In the genomic region with DNA sequence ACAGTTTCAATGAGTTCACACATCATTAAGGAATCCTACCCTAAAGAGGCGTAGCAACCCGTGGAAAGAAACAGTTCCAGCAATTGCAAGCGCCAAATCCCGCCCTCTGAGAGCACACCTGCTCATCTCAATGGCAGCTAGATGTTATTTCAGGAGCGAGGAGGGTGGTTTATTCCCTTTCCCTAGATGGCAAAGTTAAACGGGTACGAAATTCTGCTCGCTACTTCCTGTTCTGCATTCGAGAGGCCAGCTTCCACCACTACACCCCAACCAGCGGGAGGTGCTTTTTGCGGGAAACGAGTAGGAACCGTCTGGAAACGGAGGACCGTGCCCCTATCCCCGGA, we compare ENCODE assay signal across 8 cellular contexts. TPM values are rescaled to one million over a fixed set of nuclear protein-coding genes. Genes with fewer than 3 reads are reported as not detected.
DNase-seq lines count a peak whose midpoint lies in the region; ATAC-seq and TF ChIP-seq lines count a peak whose summit lies in the region.

No MANE protein-coding gene starts in this region.

- H3K4me3 ChIP-seq in retinal pigment epithelial cell (ENCODE audit: low read length): peak overlapping the region; percentile 98

- intact Hi-C loops in left cardiac atrium (cut with DNase I): loop anchor here in 1 of 2 donors (5.0 kb wide), 1 partner anchor 386 kb away; no protein-coding TSS in a partner anchor

- TF ChIP-seq CTCF in retinal pigment epithelial cell (conservative IDR thresholded peaks at IDR 0.05; ENCODE audit: low read depth, low read length): peak; percentile 7

- peaks cover 6 to 7% of the 10 kb centered on the region in 2 donors for H3K9me3 Mint-ChIP-seq in activated naive CD4-positive, alpha-beta T cell treated with anti-CD3 and anti-CD28 coated beads, Interleukin-2, amount 50 U/mL, for 72 hours

- peaks cover 26 to 30% of the 10 kb centered on the region in 2 donors for H3K36me3 Mint-ChIP-seq in activated naive CD4-positive, alpha-beta T cell treated with anti-CD3 and anti-CD28 coated beads, Interleukin-2, amount 50 U/mL, for 72 hours

- DNase-seq in stimulated activated CD8-positive, alpha-beta memory T cell treated with anti-CD3 and anti-CD28 coated beads, Interleukin-12 subunit alpha, Interleukin-12 subunit beta, amount 100 ng/mL, for 1 hour (ENCODE audit: low read depth): peak; percentile 4
- no peak for DNase-seq in stimulated activated CD8-positive, alpha-beta memory T cell treated with anti-CD3 and anti-CD28 coated beads, Interleukin-4, amount 100 ng/mL, for 48 hours
- DNase-seq in NCI-H345 (lab: John Stamatoyannopoulos, UW) (peak; percentile 37), left cardiac atrium (peak; percentile 38), retinal pigment epithelial cell (ENCODE audit: low read depth) (no peak)
- DNase-seq in activated naive CD4-positive, alpha-beta T cell treated with anti-CD3 and anti-CD28 coated beads, Interleukin-2, amount 50 U/mL, for 72 hours (ENCODE audit: low spot score in 2 of 2): no peak
- DNase-seq in activated effector memory CD4-positive, alpha-beta T cell treated with anti-CD3 and anti-CD28 coated beads, Interleukin-2, amount 50 U/mL, for 16 hours: no peak

- peak overlapping the region; percentile 96 to 98 for H3K27ac Mint-ChIP-seq in activated naive CD4-positive, alpha-beta T cell treated with anti-CD3 and anti-CD28 coated beads, Interleukin-2, amount 50 U/mL, for 72 hours

- ATAC-seq in HG03045 (IDR thresholded peaks at IDR 0.05; ENCODE audit: unreplicated experiment): peak; percentile 5
- ATAC-seq in activated naive CD4-positive, alpha-beta T cell treated with anti-CD3 and anti-CD28 coated beads, Interleukin-2, amount 50 U/mL, for 72 hours: peak in 1 of 2 donors; percentile 21
- peak; percentile 24 to 55 for ATAC-seq in left cardiac atrium

RNA-seq across cellular contexts. Expression of gene VPS29, which starts 0.6 kb away (rescaled TPM):
- total RNA-seq in activated naive CD4-positive, alpha-beta T cell treated with anti-CD3 and anti-CD28 coated beads, Interleukin-2, amount 50 U/mL, for 72 hours: 100 to 1,000 TPM; 113 to 122 TPM
- total RNA-seq in left cardiac atrium: 100 to 1,000 TPM in 1 of 2 donors, 10 to 100 TPM in 1; 92.0 to 109 TPM

RNA-seq across cellular contexts. Expression of gene RAD9B, which starts 0.8 kb away (rescaled TPM):
- total RNA-seq in activated naive CD4-positive, alpha-beta T cell treated with anti-CD3 and anti-CD28 coated beads, Interleukin-2, amount 50 U/mL, for 72 hours: 1 to 10 TPM; 1.9 to 2.0 TPM
- 1 to 10 TPM; 2.6 to 3.1 TPM for total RNA-seq in left cardiac atrium

RNA-seq across cellular contexts. Expression of gene FAM216A, which starts 32.7 kb away (rescaled TPM):
- 10 to 100 TPM; 17.4 to 41.5 TPM for total RNA-seq in activated naive CD4-positive, alpha-beta T cell treated with anti-CD3 and anti-CD28 coated beads, Interleukin-2, amount 50 U/mL, for 72 hours
- total RNA-seq in left cardiac atrium: 1 to 10 TPM; 6.1 to 8.5 TPM

RNA-seq across cellular contexts. Expression of gene GPN3, which starts 33.3 kb away (rescaled TPM):
- total RNA-seq in activated naive CD4-positive, alpha-beta T cell treated with anti-CD3 and anti-CD28 coated beads, Interleukin-2, amount 50 U/mL, for 72 hours: 10 to 100 TPM; 49.9 to 74.0 TPM
- 10 to 100 TPM; 24.2 to 32.3 TPM for total RNA-seq in left cardiac atrium

RNA-seq across cellular contexts. Expression of gene ARPC3, which starts 51.2 kb away (rescaled TPM):
- total RNA-seq in activated naive CD4-positive, alpha-beta T cell treated with anti-CD3 and anti-CD28 coated beads, Interleukin-2, amount 50 U/mL, for 72 hours: 100 to 1,000 TPM; 298 to 315 TPM
- 100 to 1,000 TPM; 108 to 123 TPM for total RNA-seq in left cardiac atrium

Comparison
In these comparisons a context has a peak if more than half of its experiments do, and no peak if none do; other contexts are left out.
1. DNase-seq: peak in stimulated activated CD8-positive, alpha-beta memory T cell treated with anti-CD3 and anti-CD28 coated beads, Interleukin-12 subunit alpha, Interleukin-12 subunit beta, amount 100 ng/mL, for 1 hour (single experiment), NCI-H345 (single experiment) and left cardiac atrium (single experiment); none in stimulated activated CD8-positive, alpha-beta memory T cell treated with anti-CD3 and anti-CD28 coated beads, Interleukin-4, amount 100 ng/mL, for 48 hours (single experiment), activated naive CD4-positive, alpha-beta T cell treated with anti-CD3 and anti-CD28 coated beads, Interleukin-2, amount 50 U/mL, for 72 hours (0 of 2), retinal pigment epithelial cell (single experiment) and activated effector memory CD4-positive, alpha-beta T cell treated with anti-CD3 and anti-CD28 coated beads, Interleukin-2, amount 50 U/mL, for 16 hours (single experiment).